ENCODE assay signal across 6 cellular contexts in the genomic region with DNA sequence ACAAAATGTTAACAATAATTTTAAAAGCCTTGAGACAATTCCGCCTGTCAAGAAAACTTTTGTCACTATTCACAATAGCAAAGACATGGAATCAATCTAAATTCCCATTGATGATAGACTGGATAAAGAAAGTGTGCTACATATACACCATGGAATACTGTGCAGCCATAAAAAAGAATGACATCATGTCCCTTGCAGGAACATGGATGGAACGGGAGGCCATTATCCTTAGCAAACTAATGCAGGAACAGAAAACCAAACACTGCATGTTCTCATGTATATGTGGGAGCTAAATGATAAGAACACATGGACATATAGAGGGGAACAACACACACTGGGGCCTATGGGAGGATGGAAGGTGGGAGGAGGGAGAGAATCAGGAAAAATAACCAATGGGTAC. TPM values are rescaled to one million over a fixed set of nuclear protein-coding genes. Genes with fewer than 3 reads are reported as not detected.
"Had no signal": no experiment of that assay in that cellular context is flagged by ENCODE, and none has a peak within 500 bp of the region (broad histone marks: within the 10 kb centered on the region; RNA-seq: fewer than 3 reads in every experiment).

No MANE protein-coding gene starts in this region.

RNA-seq across cellular contexts. Expression of a gene that starts 46.1 kb away (rescaled TPM):
- total RNA-seq: LHCN-M2, MCF 10A, NCI-H460, OCI-LY7, Right ventricle myocardium inferior, SJCRH30 had no signal
